Comparison of ENCODE assay signal across 8 cellular contexts in the genomic region with DNA sequence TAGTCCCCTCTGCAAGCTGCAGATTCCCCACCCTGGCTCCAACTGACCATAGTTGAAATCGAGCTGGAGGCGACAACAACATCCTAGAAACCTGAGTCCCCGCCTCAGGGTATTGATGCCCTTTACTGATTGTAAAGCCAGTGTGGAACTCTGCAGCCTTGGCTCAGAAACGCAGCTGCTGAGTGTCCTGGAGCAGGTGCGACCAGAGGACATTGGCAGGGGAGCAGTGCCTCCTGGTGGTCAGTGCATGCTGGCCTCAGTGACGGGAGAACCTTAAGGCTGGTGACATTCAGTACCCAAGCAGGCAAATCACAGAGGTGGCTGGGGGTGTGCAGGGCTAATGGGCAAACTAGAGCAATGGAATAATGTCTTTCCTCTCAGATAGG. TPM values are rescaled to one million over a fixed set of nuclear protein-coding genes. Genes with fewer than 3 reads are reported as not detected.
DNase-seq lines count a peak whose midpoint lies in the region; ATAC-seq and TF ChIP-seq lines count a peak whose summit lies in the region.

No MANE protein-coding gene starts in this region.

- no peaks in the 10 kb centered on the region for H3K27me3 Mint-ChIP-seq in neural crest cell (ENCODE audit: low read depth)

- intact Hi-C loops in uterus (cut with DNase I; ENCODE audit: low total_unique reads) = no loop called here

- no peak overlapping the region for H3K4me3 Mint-ChIP-seq in neural crest cell

- H3K4me1 ChIP-seq in uterus = no peaks in the 10 kb centered on the region

- ATAC-seq in GM21447 (IDR thresholded peaks at IDR 0.05; ENCODE audit: unreplicated experiment) = no peak
- no peak for ATAC-seq in GM19463 (IDR thresholded peaks at IDR 0.05; ENCODE audit: unreplicated experiment)

- H3K27ac Mint-ChIP-seq in neural crest cell (ENCODE audit: unreplicated experiment) = no peak overlapping the region

- TF ChIP-seq POLR2A in uterus (IDR thresholded peaks at IDR 0.05) = no peak

- H3K4me1 Mint-ChIP-seq in neural crest cell = no peaks in the 10 kb centered on the region

- DNase-seq in D341Med (ENCODE audit: low spot score) = peak; percentile 59
- DNase-seq in NAMALWA (ENCODE audit: low spot score) = peak; percentile 57
- DNase-seq in activated CD4-positive, alpha-beta T cell treated with anti-CD3 and anti-CD28 coated beads, Interleukin-2, amount 50 U/mL, for 4 hours = peak; percentile 19 to 28
- no peak for DNase-seq in epithelial cell of proximal tubule (ENCODE audit: low read depth)
- DNase-seq in neural crest cell (ENCODE audit: low read depth, low spot score) = peak; percentile 58
- DNase-seq in uterus = peak in 1 of 2 donors; percentile 23

- H3K27me3 ChIP-seq in uterus = no peaks in the 10 kb centered on the region

- H3K4me3 ChIP-seq in epithelial cell of proximal tubule (ENCODE audit: low read depth, low read length) (no peak overlapping the region), uterus (no peak overlapping the region)

- no peaks in the 10 kb centered on the region for H3K9me3 Mint-ChIP-seq in neural crest cell

- no peak overlapping the region for H3K27ac ChIP-seq in uterus

- TF ChIP-seq CTCF in epithelial cell of proximal tubule (conservative IDR thresholded peaks at IDR 0.05; ENCODE audit: low read depth, low read length) (peak; percentile 78), neural crest cell (conservative IDR thresholded peaks at IDR 0.05) (peak; percentile 79), uterus (IDR thresholded peaks at IDR 0.05) (peak in 3 of 4 experiments; percentile 13 to 53 (median 35))

- no peaks in the 10 kb centered on the region for H3K9me3 ChIP-seq in uterus

- no peaks in the 10 kb centered on the region for H3K36me3 ChIP-seq in uterus

- no peaks in the 10 kb centered on the region for H3K36me3 Mint-ChIP-seq in neural crest cell (ENCODE audit: low read depth)

RNA-seq across cellular contexts. Expression of a gene that starts 20.4 kb away (rescaled TPM):
- total RNA-seq in epithelial cell of proximal tubule = 3.5 and 3.7 TPM in 2 replicates
- 24.8 and 25.9 TPM in 2 replicates for total RNA-seq in neural crest cell
- total RNA-seq in uterus = 10 to 100 TPM; 24.1 to 49.7 (median 28.3) TPM

RNA-seq across cellular contexts. Expression of a gene that starts 56.4 kb away (rescaled TPM):
- 0.29 and 0.86 TPM in 2 replicates for total RNA-seq in epithelial cell of proximal tubule
- total RNA-seq in neural crest cell = 2.9 and 3.4 TPM in 2 replicates
- 1 to 10 TPM in 3 of 4 donors, under 1 TPM in 1; 0.26 to 8.4 (median 3.7) TPM for total RNA-seq in uterus
